Comparison of ENCODE assay signal across 9 cellular contexts in genomic region chr2:216775043-216775453, GRCh38.
DNase-seq lines count a peak whose midpoint lies in the region; ATAC-seq and TF ChIP-seq lines count a peak whose summit lies in the region.
"Had no signal": no experiment of that assay in that cellular context is flagged by ENCODE, and none has a peak within 500 bp of the region (broad histone marks: within the 10 kb centered on the region; RNA-seq: fewer than 3 reads in every experiment).

No MANE protein-coding gene starts in this region.

- CTCF ChIA-PET in activated CD4-positive, alpha-beta memory T cell treated with anti-CD3 and anti-CD28 coated beads for 36 hours (lab: Charles Lee): interaction anchor here (0.8 kb wide), 1 partner anchor 12 kb away, joined by 3 read pairs; no protein-coding TSS in a partner anchor

- H3K36me3 ChIP-seq in gastrocnemius medialis: no peaks in the 10 kb centered on the region

- peak overlapping the region; percentile 94 to 98 (median 96) for H3K27ac ChIP-seq in gastrocnemius medialis

- no peak overlapping the region for H3K27ac Mint-ChIP-seq in activated CD4-positive, alpha-beta memory T cell treated with anti-CD3 and anti-CD28 coated beads for 36 hours

- no peaks in the 10 kb centered on the region for H3K9me3 ChIP-seq in gastrocnemius medialis

- H3K4me3 ChIP-seq in fibroblast of pulmonary artery (replicated peaks; ENCODE audit: low read depth, low read length) (no peak overlapping the region), gastrocnemius medialis (no peak overlapping the region)

- intact Hi-C loops in gastrocnemius medialis (cut with DNase I; ENCODE audit: low total_unique reads): loop anchor here (1.0 to 2.0 kb wide), 3 partner anchors 25 to 112 kb away; no protein-coding TSS in a partner anchor
- intact Hi-C loops in activated CD4-positive, alpha-beta memory T cell treated with anti-CD3 and anti-CD28 coated beads for 36 hours (cut with micrococcal nuclease): no loop called here

- no peaks in the 10 kb centered on the region for H3K36me3 Mint-ChIP-seq in activated CD4-positive, alpha-beta memory T cell treated with anti-CD3 and anti-CD28 coated beads for 36 hours

- H3K4me3 Mint-ChIP-seq in activated CD4-positive, alpha-beta memory T cell treated with anti-CD3 and anti-CD28 coated beads for 36 hours: no peak overlapping the region
- H3K4me3 Mint-ChIP-seq: stimulated activated naive CD8-positive, alpha-beta T cell treated with anti-CD3 and anti-CD28 coated beads, Interleukin-15, amount 100 ng/mL, for 72 hours had no signal

- TF ChIP-seq CTCF in fibroblast of pulmonary artery (IDR thresholded peaks at IDR 0.05; ENCODE audit: low read length, missing control alignments): no peak
- TF ChIP-seq CTCF in gastrocnemius medialis (IDR thresholded peaks at IDR 0.05 in 4 of 5, conservative IDR thresholded peaks at IDR 0.05 in 1 of 5): peak in 2 of 5 experiments; percentile 21 to 23

- peaks cover 35 to 37% of the 10 kb centered on the region in 2 donors for H3K4me1 ChIP-seq in gastrocnemius medialis

- ATAC-seq in gastrocnemius medialis: peak; percentile 88 to 93
- ATAC-seq: stimulated activated naive CD8-positive, alpha-beta T cell treated with anti-CD3 and anti-CD28 coated beads, Interleukin-15, amount 100 ng/mL, for 72 hours had no signal

- H3K27me3 Mint-ChIP-seq in activated CD4-positive, alpha-beta memory T cell treated with anti-CD3 and anti-CD28 coated beads for 36 hours: peaks cover 6% of the 10 kb centered on the region

- H3K9me3 Mint-ChIP-seq in activated CD4-positive, alpha-beta memory T cell treated with anti-CD3 and anti-CD28 coated beads for 36 hours: no peaks in the 10 kb centered on the region
- H3K9me3 Mint-ChIP-seq: stimulated activated naive CD8-positive, alpha-beta T cell treated with anti-CD3 and anti-CD28 coated beads, Interleukin-15, amount 100 ng/mL, for 72 hours had no signal

- in situ Hi-C loops in gastrocnemius medialis (cut with MboI; ENCODE audit: low sequenced_read_pairs in 4 of 4): no loop called here

- POLR2A ChIA-PET in activated CD4-positive, alpha-beta memory T cell treated with anti-CD3 and anti-CD28 coated beads for 36 hours (lab: Charles Lee): no interaction called here

- H3K27me3 ChIP-seq in gastrocnemius medialis: no peaks in the 10 kb centered on the region

- H3K4me1 Mint-ChIP-seq in activated CD4-positive, alpha-beta memory T cell treated with anti-CD3 and anti-CD28 coated beads for 36 hours (ENCODE audit: low read depth): no peaks in the 10 kb centered on the region
- H3K4me1 Mint-ChIP-seq: stimulated activated naive CD8-positive, alpha-beta T cell treated with anti-CD3 and anti-CD28 coated beads, Interleukin-15, amount 100 ng/mL, for 72 hours had no signal

- TF ChIP-seq POLR2A in gastrocnemius medialis (IDR thresholded peaks at IDR 0.05): peak in 1 of 2 donors; percentile 10

- peak; percentile 98 for DNase-seq in H4 (ENCODE audit: low spot score)
- peak; percentile 91 to 92 for DNase-seq in SHP77 (lab: John Stamatoyannopoulos, UW)
- peak; percentile 67 for DNase-seq in fibroblast of pulmonary artery (ENCODE audit: low read depth)
- DNase-seq in gastrocnemius medialis: peak; percentile 93 to 97
- DNase-seq in activated CD8-positive, alpha-beta memory T cell treated with anti-CD3 and anti-CD28 coated beads, Interleukin-2, amount 50 U/mL, for 48 hours: no peak
- DNase-seq in T-helper 9 cell: no peak
- DNase-seq in DMS114 treated with DMSO at 0.1 percent for 48 hours (lab: John Stamatoyannopoulos, UW; ENCODE audit: unreplicated experiment): no peak
- DNase-seq in activated CD4-positive, alpha-beta memory T cell treated with anti-CD3 and anti-CD28 coated beads for 36 hours: no peak
- DNase-seq: stimulated activated naive CD8-positive, alpha-beta T cell treated with anti-CD3 and anti-CD28 coated beads, Interleukin-15, amount 100 ng/mL, for 72 hours had no signal

Comparison
In these comparisons a context has a peak if more than half of its experiments do, and no peak if none do; other contexts are left out.
1. DNase-seq: peak in H4 (single experiment), SHP77 (2 of 2), fibroblast of pulmonary artery (single experiment) and gastrocnemius medialis (2 of 2); none in activated CD8-positive, alpha-beta memory T cell treated with anti-CD3 and anti-CD28 coated beads, Interleukin-2, amount 50 U/mL, for 48 hours (single experiment), T-helper 9 cell (single experiment), DMS114 treated with DMSO at 0.1 percent for 48 hours (single experiment) and activated CD4-positive, alpha-beta memory T cell treated with anti-CD3 and anti-CD28 coated beads for 36 hours (single experiment).